ENCODE assay signal across 24 cellular contexts in the genomic region with DNA sequence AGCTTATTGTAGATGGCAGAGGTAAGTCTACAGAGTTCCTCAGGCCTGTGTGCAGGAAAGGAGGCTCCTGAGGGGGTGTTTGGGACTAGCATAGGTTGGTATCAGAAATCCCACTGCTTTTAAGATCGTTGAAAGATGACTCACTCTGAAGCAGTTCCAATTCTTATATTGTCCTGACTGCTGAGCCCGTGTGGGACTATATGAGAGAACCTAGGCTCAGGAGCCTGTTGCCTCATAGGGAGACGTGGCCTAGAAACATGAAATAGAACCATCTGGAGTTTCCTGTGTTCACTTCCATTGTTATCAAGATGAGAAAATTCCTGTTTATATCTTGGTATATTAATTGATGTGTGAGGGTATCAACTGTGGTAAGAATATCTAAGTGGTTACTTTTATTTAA. TPM values are rescaled to one million over a fixed set of nuclear protein-coding genes. Genes with fewer than 3 reads are reported as not detected.
A peak's percentile ranks its signal among the peaks of the same experiment; 100 is the strongest.
DNase-seq lines count a peak whose midpoint lies in the region; ATAC-seq lines count a peak whose summit lies in the region.
"Had no signal": no experiment of that assay in that cellular context is flagged by ENCODE, and none has a peak within 500 bp of the region (broad histone marks: within the 10 kb centered on the region; RNA-seq: fewer than 3 reads in every experiment).

No MANE protein-coding gene starts in this region.

- DNase-seq in activated T-cell treated with anti-CD3 and anti-CD28 coated beads, Interleukin-2, amount 50 U/mL, for 24 hours = no peak
- no peak for DNase-seq in activated T-cell treated with anti-CD3 and anti-CD28 coated beads, Interleukin-2, amount 50 U/mL, for 1 hour
- peak; percentile 35 for DNase-seq in RPMI7951 (ENCODE audit: low read depth)
- no peak for DNase-seq in effector memory CD8-positive, alpha-beta T cell
- peak; percentile 20 for DNase-seq in skeletal muscle cell (ENCODE audit: low read depth)
- no peak for DNase-seq in HPDE6-E6E7 (ENCODE audit: extremely low spot score)
- DNase-seq: activated CD4-positive, alpha-beta T cell treated with anti-CD3 and anti-CD28 coated beads for 48 hours; activated T-cell treated with anti-CD3 and anti-CD28 coated beads, Interleukin-2, amount 50 U/mL, for 4 hours; amniotic stem cell; CD4-positive, alpha-beta memory T cell; left cardiac atrium; NCI-H1092 treated with DMSO at 0.1 percent for 48 hours; NCI-H2171 treated with DMSO at 0.1 percent for 48 hours; SHP77 treated with DMSO at 0.1 percent for 48 hours; stimulated activated CD4-positive, alpha-beta T cell treated with anti-CD3 and anti-CD28 coated beads, Interleukin-4, amount 100 ng/mL, for 4 hours; transverse colon had no signal

- H3K27ac Mint-ChIP-seq in activated T-cell treated with anti-CD3 and anti-CD28 coated beads, Interleukin-2, amount 50 U/mL, for 24 hours = peak overlapping the region; percentile 85
- peak overlapping the region; percentile 63 to 68 for H3K27ac Mint-ChIP-seq in effector memory CD8-positive, alpha-beta T cell
- H3K27ac Mint-ChIP-seq: dendritic cell treated with granulocyte-macrophage colony-stimulating factor and Interleukin-4, amounts not matched to agents 40 ng/mL and 50 ng/mL, for 4 days; T-helper 2 cell treated with Interferon-gamma antibody and Interleukin-4, amounts not matched to agents 5 μg/mL and 100 μg/mL, for 36 hours had no signal

- no peak for ATAC-seq in effector memory CD8-positive, alpha-beta T cell (replicated peaks)
- ATAC-seq in GM21390 (IDR thresholded peaks at IDR 0.05; ENCODE audit: unreplicated experiment) (no peak), HG02970 (IDR thresholded peaks at IDR 0.05; ENCODE audit: low FRiP score, unreplicated experiment) (no peak)
- ATAC-seq: activated T-cell treated with anti-CD3 and anti-CD28 coated beads, Interleukin-2, amount 50 U/mL, for 4 hours; esophagus mucosa; HCT116; sciatic nerve had no signal

- no peak overlapping the region for H3K4me3 Mint-ChIP-seq in activated T-cell treated with anti-CD3 and anti-CD28 coated beads, Interleukin-2, amount 50 U/mL, for 24 hours
- no peak overlapping the region for H3K4me3 Mint-ChIP-seq in effector memory CD8-positive, alpha-beta T cell
- H3K4me3 Mint-ChIP-seq: activated T-cell treated with anti-CD3 and anti-CD28 coated beads, Interleukin-2, amount 50 U/mL, for 4 hours; CD4-positive, alpha-beta memory T cell; dendritic cell treated with granulocyte-macrophage colony-stimulating factor and Interleukin-4, amounts not matched to agents 40 ng/mL and 50 ng/mL, for 4 days; T-helper 2 cell treated with Interferon-gamma antibody and Interleukin-4, amounts not matched to agents 5 μg/mL and 100 μg/mL, for 36 hours had no signal

- H3K27me3 Mint-ChIP-seq in activated T-cell treated with anti-CD3 and anti-CD28 coated beads, Interleukin-2, amount 50 U/mL, for 24 hours = no peaks in the 10 kb centered on the region
- no peaks in the 10 kb centered on the region for H3K27me3 Mint-ChIP-seq in effector memory CD8-positive, alpha-beta T cell
- H3K27me3 Mint-ChIP-seq: CD4-positive, alpha-beta memory T cell; dendritic cell treated with granulocyte-macrophage colony-stimulating factor and Interleukin-4, amounts not matched to agents 40 ng/mL and 50 ng/mL, for 4 days had no signal

- no peak overlapping the region for H3K4me3 ChIP-seq in skeletal muscle cell (ENCODE audit: low read depth, low read length)
- H3K4me3 ChIP-seq: transverse colon had no signal

- no peaks in the 10 kb centered on the region for H3K9me3 Mint-ChIP-seq in activated T-cell treated with anti-CD3 and anti-CD28 coated beads, Interleukin-2, amount 50 U/mL, for 24 hours
- no peaks in the 10 kb centered on the region for H3K9me3 Mint-ChIP-seq in effector memory CD8-positive, alpha-beta T cell
- H3K9me3 Mint-ChIP-seq: activated T-cell treated with anti-CD3 and anti-CD28 coated beads, Interleukin-2, amount 50 U/mL, for 4 hours; CD4-positive, alpha-beta memory T cell; dendritic cell treated with granulocyte-macrophage colony-stimulating factor and Interleukin-4, amounts not matched to agents 40 ng/mL and 50 ng/mL, for 4 days; T-helper 2 cell treated with Interferon-gamma antibody and Interleukin-4, amounts not matched to agents 5 μg/mL and 100 μg/mL, for 36 hours had no signal

- peaks cover 92% of the 10 kb centered on the region for H3K36me3 Mint-ChIP-seq in activated T-cell treated with anti-CD3 and anti-CD28 coated beads, Interleukin-2, amount 50 U/mL, for 24 hours (ENCODE audit: low read depth)
- H3K36me3 Mint-ChIP-seq in effector memory CD8-positive, alpha-beta T cell (ENCODE audit: insufficient read depth) = peaks cover 47% of the 10 kb centered on the region

- peaks cover 56% of the 10 kb centered on the region for H3K4me1 Mint-ChIP-seq in activated T-cell treated with anti-CD3 and anti-CD28 coated beads, Interleukin-2, amount 50 U/mL, for 24 hours (ENCODE audit: low read depth)
- H3K4me1 Mint-ChIP-seq in effector memory CD8-positive, alpha-beta T cell (ENCODE audit: low read depth in 2 of 2) = peaks cover 28 to 38% of the 10 kb centered on the region in 2 donors

RNA-seq across cellular contexts. Expression of a gene that starts 5.7 kb away (rescaled TPM):
- 396 and 500 TPM in 2 replicates for total RNA-seq in RPMI7951 (2014; rRNA removed; shearing (Covaris generic))

RNA-seq across cellular contexts. Expression of a gene that starts 6.7 kb away (rescaled TPM):
- total RNA-seq in RPMI7951 (2014; rRNA removed; shearing (Covaris generic)) = 43.6 and 52.7 TPM in 2 replicates

RNA-seq across cellular contexts. Expression of a gene that starts 25.7 kb away (rescaled TPM):
- total RNA-seq in RPMI7951 (2014; rRNA removed; shearing (Covaris generic)) = 20.1 and 21.5 TPM in 2 replicates

RNA-seq across cellular contexts. Expression of a gene that starts 37.4 kb away (rescaled TPM):
- not detected in 2 replicates for total RNA-seq in RPMI7951 (2014; rRNA removed; shearing (Covaris generic))
- total RNA-seq: activated T-cell treated with anti-CD3 and anti-CD28 coated beads, Interleukin-2, amount 50 U/mL, for 4 hours; CD4-positive, alpha-beta memory T cell; esophagus mucosa; left cardiac atrium; mononuclear cell; sciatic nerve; transverse colon had no signal

RNA-seq across cellular contexts. Expression of a gene that starts 44.5 kb away (rescaled TPM):
- total RNA-seq in RPMI7951 (2014; rRNA removed; shearing (Covaris generic)) = 0.98 and 1.1 TPM in 2 replicates

Comparison
In these comparisons a context has a peak if more than half of its experiments do, and no peak if none do; other contexts are left out.
1. DNase-seq: peak in RPMI7951 (single experiment) and skeletal muscle cell (single experiment); none in activated T-cell treated with anti-CD3 and anti-CD28 coated beads, Interleukin-2, amount 50 U/mL, for 24 hours (single experiment), activated T-cell treated with anti-CD3 and anti-CD28 coated beads, Interleukin-2, amount 50 U/mL, for 1 hour (single experiment), effector memory CD8-positive, alpha-beta T cell (0 of 3) and HPDE6-E6E7 (single experiment).